ENCODE assay signal across 1 cellular context in the genomic region with DNA sequence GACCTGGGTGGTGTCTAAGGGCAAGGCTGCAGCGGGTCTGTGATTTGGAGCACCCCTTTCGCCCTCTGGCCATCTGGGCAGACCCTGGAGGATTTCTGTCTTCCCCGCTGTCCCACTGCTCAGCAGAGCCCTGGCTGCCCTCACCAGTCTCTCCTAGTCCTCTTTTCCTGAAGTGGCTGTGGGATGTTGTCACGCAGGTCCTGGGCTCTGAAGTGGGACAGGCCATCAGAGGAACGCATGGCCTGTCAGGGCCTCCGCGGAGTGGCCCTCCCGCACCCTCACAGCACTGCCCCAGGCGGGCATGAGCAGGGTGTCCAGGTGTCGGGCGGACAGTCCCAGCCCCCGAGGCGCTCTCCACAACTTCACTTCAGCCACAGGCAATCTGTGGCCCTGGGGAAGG.
TF ChIP-seq lines count a peak whose summit lies in the region.

No MANE protein-coding gene starts in this region.

TF ChIP-seq in IMR-90, 13 proteins besides CTCF, POLR2A, EP300 and RAD21:
- TF ChIP-seq, protein P1, sequence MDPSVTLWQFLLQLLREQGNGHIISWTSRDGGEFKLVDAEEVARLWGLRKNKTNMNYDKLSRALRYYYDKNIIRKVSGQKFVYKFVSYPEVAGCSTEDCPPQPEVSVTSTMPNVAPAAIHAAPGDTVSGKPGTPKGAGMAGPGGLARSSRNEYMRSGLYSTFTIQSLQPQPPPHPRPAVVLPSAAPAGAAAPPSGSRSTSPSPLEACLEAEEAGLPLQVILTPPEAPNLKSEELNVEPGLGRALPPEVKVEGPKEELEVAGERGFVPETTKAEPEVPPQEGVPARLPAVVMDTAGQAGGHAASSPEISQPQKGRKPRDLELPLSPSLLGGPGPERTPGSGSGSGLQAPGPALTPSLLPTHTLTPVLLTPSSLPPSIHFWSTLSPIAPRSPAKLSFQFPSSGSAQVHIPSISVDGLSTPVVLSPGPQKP (IDR thresholded peaks at IDR 0.05; ENCODE audit: borderline replicate concordance, low read depth, low read length) = no peak
TF ChIP-seq in IMR-90: peak in this region for 0.
